15 cellular contexts compared by ENCODE assay signal in genomic region chrX:71117358-71117757, GRCh38. TPM values are rescaled to one million over a fixed set of nuclear protein-coding genes. Genes with fewer than 3 reads are reported as not detected.
DNase-seq lines count a peak whose midpoint lies in the region; ATAC-seq and TF ChIP-seq lines count a peak whose summit lies in the region.
"Had no signal": no experiment of that assay in that cellular context is flagged by ENCODE, and none has a peak within 500 bp of the region (broad histone marks: within the 10 kb centered on the region; RNA-seq: fewer than 3 reads in every experiment).

No MANE protein-coding gene starts in this region.

- no peaks in the 10 kb centered on the region for H3K4me1 ChIP-seq in H9 (ENCODE audit: insufficient read depth, low read length)
- H3K4me1 ChIP-seq: gastrocnemius medialis had no signal

- H3K9me3 ChIP-seq in H9 (ENCODE audit: control insufficient read depth, low read depth, low read length): peaks cover 26% of the 10 kb centered on the region
- no peaks in the 10 kb centered on the region for H3K9me3 ChIP-seq in neural cell (ENCODE audit: low read length)
- H3K9me3 ChIP-seq: gastrocnemius medialis had no signal

- H3K79me2 ChIP-seq in H9 (ENCODE audit: insufficient read depth, low read length): no peaks in the 10 kb centered on the region
- no peaks in the 10 kb centered on the region for H3K79me2 ChIP-seq in neural cell (replicated peaks; ENCODE audit: insufficient read depth, low read length)

- no peak overlapping the region for H4K8ac ChIP-seq in H9 (replicated peaks; ENCODE audit: insufficient read length, low read depth, low read length)

- no peak overlapping the region for H3T11ph ChIP-seq in H9 (ENCODE audit: low read length)

- H3K4me3 Mint-ChIP-seq in T-helper 1 cell treated with Interleukin-12 subunit alpha and Interleukin-12 subunit beta and Interleukin-4 antibody, amounts not matched to agents 30 μg/mL and 1 μg/mL, for 36 hours: peak overlapping the region; percentile 34
- peak overlapping the region in 1 of 2 experiments; percentile 42; a peak in 1 of 5 replicates for H3K4me3 Mint-ChIP-seq in H9
- H3K4me3 Mint-ChIP-seq in activated T-helper 17 cell treated with anti-CD3 and anti-CD28 coated beads, Interleukin-2, amount 50 U/mL, for 72 hours: peak overlapping the region; percentile 75

- H3K9me3 Mint-ChIP-seq in T-helper 1 cell treated with Interleukin-12 subunit alpha and Interleukin-12 subunit beta and Interleukin-4 antibody, amounts not matched to agents 30 μg/mL and 1 μg/mL, for 36 hours: no peaks in the 10 kb centered on the region
- peaks cover 48 to 55% of the 10 kb centered on the region in 2 experiments for H3K9me3 Mint-ChIP-seq in H9
- H3K9me3 Mint-ChIP-seq in activated T-helper 17 cell treated with anti-CD3 and anti-CD28 coated beads, Interleukin-2, amount 50 U/mL, for 72 hours: no peaks in the 10 kb centered on the region

- H4K20me1 ChIP-seq in H9 (ENCODE audit: control insufficient read depth, insufficient read depth, insufficient read length) (no peaks in the 10 kb centered on the region), neural cell (ENCODE audit: insufficient read depth) (no peaks in the 10 kb centered on the region)

- H2BK120ac ChIP-seq in H9 (ENCODE audit: low read depth, low read length, poor library complexity, severe bottlenecking): no peak overlapping the region

- H2AFZ ChIP-seq in H9 (ENCODE audit: low read length) (no peak overlapping the region), neural cell (ENCODE audit: low read depth, low read length) (no peak overlapping the region)

- H3K23me2 ChIP-seq in H9 (ENCODE audit: insufficient read length, low read depth, low read length, poor library complexity, severe bottlenecking): peaks cover 2% of the 10 kb centered on the region

- no peak for DNase-seq in T-helper 1 cell
- DNase-seq in H9: no peak
- DNase-seq in Ammon's horn (ENCODE audit: low spot score): no peak
- no peak for DNase-seq in HuH-7 (ENCODE audit: low spot score)
- DNase-seq in kidney glomerular epithelial cell (lab: John Stamatoyannopoulos, UW): no peak
- DNase-seq: endodermal cell; gastrocnemius medialis; left cardiac atrium; nucleus accumbens; stimulated activated CD4-positive, alpha-beta T cell treated with anti-CD3 and anti-CD28 coated beads, Interleukin-12 subunit alpha, Interleukin-12 subunit beta, amount 100 ng/mL, for 4 hours had no signal

- TF ChIP-seq EP300 in neural cell (conservative IDR thresholded peaks at IDR 0.05; ENCODE audit: poor library complexity, severe bottlenecking): no peak

- no peak overlapping the region for H2BK5ac ChIP-seq in H9 (ENCODE audit: insufficient read length, low read length)

- no peaks in the 10 kb centered on the region for H3K27me3 Mint-ChIP-seq in T-helper 1 cell treated with Interleukin-12 subunit alpha and Interleukin-12 subunit beta and Interleukin-4 antibody, amounts not matched to agents 30 μg/mL and 1 μg/mL, for 36 hours (ENCODE audit: low read depth)
- H3K27me3 Mint-ChIP-seq in H9 (ENCODE audit: low read depth): peaks cover 50% of the 10 kb centered on the region
- no peaks in the 10 kb centered on the region for H3K27me3 Mint-ChIP-seq in activated T-helper 17 cell treated with anti-CD3 and anti-CD28 coated beads, Interleukin-2, amount 50 U/mL, for 72 hours

- peak overlapping the region; percentile 36 for H3K27ac Mint-ChIP-seq in T-helper 1 cell treated with Interleukin-12 subunit alpha and Interleukin-12 subunit beta and Interleukin-4 antibody, amounts not matched to agents 30 μg/mL and 1 μg/mL, for 36 hours
- no peak overlapping the region for H3K27ac Mint-ChIP-seq in H9
- no peak overlapping the region for H3K27ac Mint-ChIP-seq in activated T-helper 17 cell treated with anti-CD3 and anti-CD28 coated beads, Interleukin-2, amount 50 U/mL, for 72 hours

- H3K23ac ChIP-seq in H9 (ENCODE audit: insufficient read length, low read depth, low read length): no peak overlapping the region

- H3K56ac ChIP-seq in H9 (ENCODE audit: insufficient read length, low read depth, low read length): no peak overlapping the region

- no peak overlapping the region for H2AK5ac ChIP-seq in H9 (ENCODE audit: insufficient read length, low read length)

- H3K36me3 Mint-ChIP-seq in T-helper 1 cell treated with Interleukin-12 subunit alpha and Interleukin-12 subunit beta and Interleukin-4 antibody, amounts not matched to agents 30 μg/mL and 1 μg/mL, for 36 hours (ENCODE audit: low read depth): peaks cover 10% of the 10 kb centered on the region
- peaks cover 14 to 25% (median 20%) of the 10 kb centered on the region in 3 experiments; a peak in 6 of 7 replicates for H3K36me3 Mint-ChIP-seq in H9 (ENCODE audit: insufficient read depth in 1 of 3, low read depth in 3 of 3)
- H3K36me3 Mint-ChIP-seq in activated T-helper 17 cell treated with anti-CD3 and anti-CD28 coated beads, Interleukin-2, amount 50 U/mL, for 72 hours (ENCODE audit: low read depth): peaks cover 35% of the 10 kb centered on the region

- H4K5ac ChIP-seq in H9 (ENCODE audit: insufficient read length, low read depth, low read length): no peak overlapping the region

- H3K14ac ChIP-seq in H9 (ENCODE audit: insufficient read depth, low read length): no peak overlapping the region

- H3K36me3 ChIP-seq in neural cell (ENCODE audit: insufficient read depth, low read length): no peaks in the 10 kb centered on the region

- H3K4me1 Mint-ChIP-seq in T-helper 1 cell treated with Interleukin-12 subunit alpha and Interleukin-12 subunit beta and Interleukin-4 antibody, amounts not matched to agents 30 μg/mL and 1 μg/mL, for 36 hours (ENCODE audit: low read depth): peaks cover 22% of the 10 kb centered on the region
- H3K4me1 Mint-ChIP-seq in H9: peaks cover 3 to 4% of the 10 kb centered on the region in 2 experiments; a peak in 2 of 4 replicates
- peaks cover 9% of the 10 kb centered on the region for H3K4me1 Mint-ChIP-seq in activated T-helper 17 cell treated with anti-CD3 and anti-CD28 coated beads, Interleukin-2, amount 50 U/mL, for 72 hours
- H3K4me1 Mint-ChIP-seq: endodermal cell had no signal

- peak overlapping the region; percentile 72 for H3K4me3 ChIP-seq in neural cell (ENCODE audit: low read length)

- H3K27ac ChIP-seq in H9 (ENCODE audit: insufficient read length, low read depth, low read length) (no peak overlapping the region), neural cell (ENCODE audit: low read length) (no peak overlapping the region)

- no peaks in the 10 kb centered on the region for H3K79me1 ChIP-seq in H9 (ENCODE audit: insufficient read depth, low read depth, low read length, poor library complexity, severe bottlenecking)

- no peak overlapping the region for H3K18ac ChIP-seq in H9 (ENCODE audit: insufficient read length, low read depth, low read length)

- H3K4ac ChIP-seq in H9 (ENCODE audit: low read depth, low read length): no peak overlapping the region

- no CpG with 5 or more reads among the region's 10 CpGs for WGBS in H9 (ENCODE audit: extremely low coverage, insufficient read length, low lambda C conversion rate)

- H2BK15ac ChIP-seq in H9 (ENCODE audit: low read depth, low read length): no peak overlapping the region

- H3K9me2 ChIP-seq in neural cell (ENCODE audit: insufficient read depth, low read length): no peaks in the 10 kb centered on the region

- H3K27me3 ChIP-seq in H9 (ENCODE audit: insufficient read depth, low read length) (no peaks in the 10 kb centered on the region), neural cell (ENCODE audit: insufficient read depth, low read depth, low read length) (no peaks in the 10 kb centered on the region)
- H3K27me3 ChIP-seq: gastrocnemius medialis had no signal

- TF ChIP-seq RAD21 in neural cell (conservative IDR thresholded peaks at IDR 0.05): no peak

- no peak for ATAC-seq in activated T-helper 17 cell treated with anti-CD3 and anti-CD28 coated beads, Interleukin-2, amount 50 U/mL, for 72 hours (replicated peaks)
- ATAC-seq: Right ventricle myocardium inferior had no signal

- H4K91ac ChIP-seq in H9 (ENCODE audit: insufficient read length, low read depth, low read length): no peak overlapping the region

- H2BK12ac ChIP-seq in H9 (ENCODE audit: insufficient read length, low read depth, low read length): no peak overlapping the region

- no peaks in the 10 kb centered on the region for H3F3A ChIP-seq in neural cell (ENCODE audit: insufficient read depth, low read length, poor library complexity, severe bottlenecking)

- no peak overlapping the region for H2BK20ac ChIP-seq in H9 (ENCODE audit: low read depth, low read length, poor library complexity, severe bottlenecking)

- H3K4me2 ChIP-seq in H9 (ENCODE audit: insufficient read depth, insufficient read length, low read length) (peak overlapping the region; percentile 50), neural cell (ENCODE audit: low read length) (no peak overlapping the region)

- no peak for TF ChIP-seq CTCF in H9 (conservative IDR thresholded peaks at IDR 0.05)
- TF ChIP-seq CTCF in neural cell (IDR thresholded peaks at IDR 0.05; ENCODE audit: poor library complexity, severe bottlenecking): no peak

- H3K9ac ChIP-seq in H9 (ENCODE audit: extremely low read depth, insufficient read length, low read length) (no peak overlapping the region), neural cell (ENCODE audit: low read length) (no peak overlapping the region)

TF ChIP-seq in neural cell, 6 proteins besides CTCF, POLR2A, EP300 and RAD21 (continues in another document):
- no peak for TF ChIP-seq EZH2 (IDR thresholded peaks at IDR 0.05; ENCODE audit: borderline replicate concordance, insufficient read depth, low read length, poor library complexity, severe bottlenecking)
- TF ChIP-seq SMC3 (conservative IDR thresholded peaks at IDR 0.05; ENCODE audit: poor library complexity): no peak

RNA-seq across cellular contexts. Expression of gene MED12, which starts 1.0 kb away (rescaled TPM):
- total RNA-seq in H9 (2021): 30.8 and 33.0 TPM in 2 replicates
- 100 to 1,000 TPM in 1 of 2 donors, 10 to 100 TPM in 1; 46.2 to 144 TPM for total RNA-seq in activated T-helper 17 cell treated with anti-CD3 and anti-CD28 coated beads, Interleukin-2, amount 50 U/mL, for 72 hours
- polyA plus RNA-seq in neural cell: 5.6 and 28.2 TPM in 2 replicates
- 18.4 and 23.4 TPM in 2 replicates for polyA minus RNA-seq in neural cell

RNA-seq across cellular contexts. Expression of gene IL2RG, which starts 6.0 kb away (rescaled TPM):
- not detected in 2 replicates for total RNA-seq in H9 (2021)
- 100 to 1,000 TPM; 317 to 698 TPM for total RNA-seq in activated T-helper 17 cell treated with anti-CD3 and anti-CD28 coated beads, Interleukin-2, amount 50 U/mL, for 72 hours
- not detected in 2 replicates for polyA plus RNA-seq in neural cell
- polyA minus RNA-seq in neural cell: not detected in 2 replicates
- total RNA-seq: endodermal cell had no signal

RNA-seq across cellular contexts. Expression of gene CXorf65, which starts 10.8 kb away (rescaled TPM):
- total RNA-seq in H9 (2021): not detected in 2 replicates
- 10 to 100 TPM; 15.1 to 36.4 TPM for total RNA-seq in activated T-helper 17 cell treated with anti-CD3 and anti-CD28 coated beads, Interleukin-2, amount 50 U/mL, for 72 hours
- polyA plus RNA-seq in neural cell: not detected in 2 replicates
- polyA minus RNA-seq in neural cell: not detected in 2 replicates
- total RNA-seq: endodermal cell, gastrocnemius medialis, left cardiac atrium, Right ventricle myocardium inferior, ureter had no signal

RNA-seq across cellular contexts. Expression of gene FOXO4, which starts 21.7 kb away (rescaled TPM):
- 17.7 TPM in 2 replicates for total RNA-seq in H9 (2021)
- 10 to 100 TPM; 11.2 to 39.0 TPM for total RNA-seq in activated T-helper 17 cell treated with anti-CD3 and anti-CD28 coated beads, Interleukin-2, amount 50 U/mL, for 72 hours
- polyA plus RNA-seq in neural cell: 1.9 and 3.1 TPM in 2 replicates
- 1.2 and 1.4 TPM in 2 replicates for polyA minus RNA-seq in neural cell

RNA-seq across cellular contexts. Expression of gene NLGN3, which starts 27.3 kb away (rescaled TPM):
- 3.5 and 3.6 TPM in 2 replicates for total RNA-seq in H9 (2021)
- 1 to 10 TPM; 1.6 to 6.4 TPM for total RNA-seq in activated T-helper 17 cell treated with anti-CD3 and anti-CD28 coated beads, Interleukin-2, amount 50 U/mL, for 72 hours
- polyA plus RNA-seq in neural cell: 11.7 and 20.0 TPM in 2 replicates
- 26.8 and 30.3 TPM in 2 replicates for polyA minus RNA-seq in neural cell

Comparison
In these comparisons a context has a peak if more than half of its experiments do, and no peak if none do; other contexts are left out.
1. RNA of gene IL2RG, which starts 6.0 kb away (total RNA-seq): 317 to 698 TPM in activated T-helper 17 cell treated with anti-CD3 and anti-CD28 coated beads, Interleukin-2, amount 50 U/mL, for 72 hours; not detected in H9; every median in the first group is over 100 times any median in the second.
2. RNA of gene CXorf65, which starts 10.8 kb away (total RNA-seq): 15.1 to 36.4 TPM in activated T-helper 17 cell treated with anti-CD3 and anti-CD28 coated beads, Interleukin-2, amount 50 U/mL, for 72 hours; not detected in H9; every median in the first group is over 10 times any median in the second.